ENCODE assay signal across 22 cellular contexts in genomic region chr2:107687087-107687486, GRCh38.
DNase-seq lines count a peak whose midpoint lies in the region; ATAC-seq, FAIRE-seq and TF ChIP-seq lines count a peak whose summit lies in the region.
"Had no signal": no experiment of that assay in that cellular context is flagged by ENCODE, and none has a peak within 500 bp of the region (broad histone marks: within the 10 kb centered on the region; RNA-seq: fewer than 3 reads in every experiment).

No MANE protein-coding gene starts in this region.

- TF ChIP-seq CTCF in astrocyte (IDR thresholded peaks at IDR 0.05; ENCODE audit: insufficient read depth, low read depth, low read length) (no peak), osteocyte (IDR thresholded peaks at IDR 0.05) (peak; percentile 18), Calu3 (IDR thresholded peaks at IDR 0.05; ENCODE audit: unreplicated experiment) (no peak), progenitor cell of endocrine pancreas (IDR thresholded peaks at IDR 0.05; ENCODE audit: unreplicated experiment) (no peak)

- FAIRE-seq in astrocyte (lab: Jason Lieb, UNC): no peak
- FAIRE-seq: GM12878 had no signal

- BruUV-seq in Calu3 (replicated peaks; lab: Mats Ljungman, UMichigan): no TSS peak

- no peaks in the 10 kb centered on the region for H3K4me1 ChIP-seq in astrocyte (ENCODE audit: insufficient read depth, low read length)
- H3K4me1 ChIP-seq: Peyer's patch had no signal

- H3K4me1 Mint-ChIP-seq in astrocyte (ENCODE audit: low read depth, unreplicated experiment) (peaks cover 5% of the 10 kb centered on the region), osteocyte (ENCODE audit: unreplicated experiment) (peaks cover 44% of the 10 kb centered on the region), Calu3 (ENCODE audit: low read depth, unreplicated experiment) (no peaks in the 10 kb centered on the region), progenitor cell of endocrine pancreas (ENCODE audit: low read depth) (no peaks in the 10 kb centered on the region)
- H3K4me1 Mint-ChIP-seq: CD14-positive monocyte had no signal

- H3K4me3 Mint-ChIP-seq in astrocyte (ENCODE audit: unreplicated experiment) (no peak overlapping the region), osteocyte (ENCODE audit: unreplicated experiment) (no peak overlapping the region), Calu3 (ENCODE audit: low read depth, unreplicated experiment) (no peak overlapping the region), progenitor cell of endocrine pancreas (ENCODE audit: low read depth) (no peak overlapping the region)
- H3K4me3 Mint-ChIP-seq: CD14-positive monocyte had no signal

- no peaks in the 10 kb centered on the region for H3K36me3 Mint-ChIP-seq in astrocyte (ENCODE audit: low read depth, unreplicated experiment)
- H3K36me3 Mint-ChIP-seq in osteocyte (ENCODE audit: unreplicated experiment): no peaks in the 10 kb centered on the region
- no peaks in the 10 kb centered on the region for H3K36me3 Mint-ChIP-seq in Calu3 (ENCODE audit: insufficient read depth, unreplicated experiment)
- no peaks in the 10 kb centered on the region for H3K36me3 Mint-ChIP-seq in progenitor cell of endocrine pancreas (ENCODE audit: insufficient read depth)
- H3K36me3 Mint-ChIP-seq: CD14-positive monocyte had no signal

- H2AFZ ChIP-seq in astrocyte (ENCODE audit: low read depth, low read length): no peak overlapping the region
- H2AFZ ChIP-seq: GM23248 had no signal

- no peaks in the 10 kb centered on the region for H3K36me3 ChIP-seq in astrocyte (ENCODE audit: insufficient read depth, low read length)
- H3K36me3 ChIP-seq: Peyer's patch had no signal

- no peaks in the 10 kb centered on the region for H3K79me2 ChIP-seq in astrocyte (ENCODE audit: insufficient read depth, low read length)

- H3K27me3 Mint-ChIP-seq in astrocyte (ENCODE audit: low read depth, unreplicated experiment) (peaks cover 8% of the 10 kb centered on the region), osteocyte (ENCODE audit: unreplicated experiment) (peaks cover 8% of the 10 kb centered on the region), Calu3 (ENCODE audit: unreplicated experiment) (no peaks in the 10 kb centered on the region), progenitor cell of endocrine pancreas (no peaks in the 10 kb centered on the region)

- H3K27ac Mint-ChIP-seq in astrocyte (ENCODE audit: unreplicated experiment): peak overlapping the region; percentile 19
- no peak overlapping the region for H3K27ac Mint-ChIP-seq in osteocyte (ENCODE audit: unreplicated experiment)
- H3K27ac Mint-ChIP-seq in Calu3 (ENCODE audit: unreplicated experiment): no peak overlapping the region
- no peak overlapping the region for H3K27ac Mint-ChIP-seq in progenitor cell of endocrine pancreas
- H3K27ac Mint-ChIP-seq: CD14-positive monocyte had no signal

- no peak overlapping the region for H3K9ac ChIP-seq in astrocyte (ENCODE audit: low read length)
- H3K9ac ChIP-seq: GM23248 had no signal

- no peak for ATAC-seq in HG03521 (IDR thresholded peaks at IDR 0.05; ENCODE audit: unreplicated experiment)
- ATAC-seq: GM12878, HCT116, Right ventricle myocardium inferior had no signal

- no peaks in the 10 kb centered on the region for H3K27me3 ChIP-seq in astrocyte (ENCODE audit: insufficient read depth, low read length)
- H3K27me3 ChIP-seq: Peyer's patch had no signal

- no peaks in the 10 kb centered on the region for H3K9me3 ChIP-seq in astrocyte (ENCODE audit: insufficient read depth, low read depth, low read length)
- H3K9me3 ChIP-seq: Peyer's patch had no signal

- no peak overlapping the region for H3K27ac ChIP-seq in astrocyte (ENCODE audit: low read depth, low read length)
- H3K27ac ChIP-seq: GM23248, Peyer's patch, SK-N-MC had no signal

- no peak overlapping the region for H3K4me2 ChIP-seq in astrocyte (ENCODE audit: low read length)

- DNase-seq in NCI-H2029 treated with DMSO at 0.1 percent for 48 hours (lab: John Stamatoyannopoulos, UW): peak; percentile 2
- DNase-seq in NCI-H2029 (lab: John Stamatoyannopoulos, UW): no peak
- peak; percentile 55 for DNase-seq in NCI-H1105 treated with DMSO at 0.1 percent for 48 hours (lab: John Stamatoyannopoulos, UW)
- no peak for DNase-seq in astrocyte (ENCODE audit: low read depth)
- DNase-seq in osteocyte (ENCODE audit: extremely low spot score, unreplicated experiment): no peak
- DNase-seq in Calu3: no peak
- DNase-seq in progenitor cell of endocrine pancreas (ENCODE audit: low spot score, unreplicated experiment): no peak
- DNase-seq: 8988T, DMS 273 treated with DMSO at 0.1 percent for 48 hours, GM23248, KG1, MV-4-11, NCI-H1436 treated with DMSO at 0.1 percent for 48 hours, NCI-H2081, NCI-H2227 treated with DMSO at 0.1 percent for 48 hours, Peyer's patch had no signal

- no peak overlapping the region for H3K4me3 ChIP-seq in astrocyte (ENCODE audit: insufficient read depth, low read depth, low read length)
- H3K4me3 ChIP-seq: GM12878, GM23248, Peyer's patch, SK-N-MC had no signal

- intact Hi-C loops in Calu3 (cut with micrococcal nuclease; ENCODE audit: unreplicated experiment): no loop called here

- H4K20me1 ChIP-seq in astrocyte (ENCODE audit: insufficient read depth, low read length): no peaks in the 10 kb centered on the region

- CTCF ChIA-PET in Calu3 (lab: Charles Lee): interaction anchor here (0.5 kb wide), 1 partner anchor 349 kb away, joined by 4 read pairs; no protein-coding TSS in a partner anchor

- no peaks in the 10 kb centered on the region for H3K9me3 Mint-ChIP-seq in astrocyte (ENCODE audit: unreplicated experiment)
- no peaks in the 10 kb centered on the region for H3K9me3 Mint-ChIP-seq in osteocyte (ENCODE audit: unreplicated experiment)
- no peaks in the 10 kb centered on the region for H3K9me3 Mint-ChIP-seq in Calu3 (ENCODE audit: low read depth, unreplicated experiment)
- H3K9me3 Mint-ChIP-seq in progenitor cell of endocrine pancreas (ENCODE audit: low read depth): no peaks in the 10 kb centered on the region

Comparison
In these comparisons a context has a peak if more than half of its experiments do, and no peak if none do; other contexts are left out.
1. DNase-seq: peak in NCI-H2029 treated with DMSO at 0.1 percent for 48 hours (single experiment) and NCI-H1105 treated with DMSO at 0.1 percent for 48 hours (single experiment); none in NCI-H2029 (single experiment), astrocyte (single experiment), osteocyte (single experiment), Calu3 (single experiment) and progenitor cell of endocrine pancreas (single experiment).